Comparison of ENCODE assay signal across 10 cellular contexts in the genomic region with DNA sequence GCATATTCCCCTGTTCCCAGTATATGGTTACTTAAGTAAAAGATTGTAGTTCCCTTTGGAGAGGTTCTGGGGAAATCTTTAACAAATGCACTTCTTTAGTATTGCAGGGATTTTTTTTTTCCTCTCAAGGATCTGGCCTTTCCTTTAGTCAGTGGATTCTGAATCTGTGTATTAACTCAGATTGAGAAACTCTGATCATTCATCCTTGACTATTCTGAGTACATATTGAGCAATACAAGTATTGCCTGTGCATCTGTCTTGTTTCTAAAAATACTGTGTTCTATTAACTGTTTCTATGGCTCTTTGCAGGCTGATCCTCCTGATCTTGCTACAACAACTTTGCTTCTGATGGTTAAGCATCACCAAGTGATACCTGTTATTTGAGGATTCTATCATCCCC.
DNase-seq lines count a peak whose midpoint lies in the region; ATAC-seq and TF ChIP-seq lines count a peak whose summit lies in the region.
"Had no signal": no experiment of that assay in that cellular context is flagged by ENCODE, and none has a peak within 500 bp of the region (broad histone marks: within the 10 kb centered on the region; RNA-seq: fewer than 3 reads in every experiment).

No MANE protein-coding gene starts in this region.

- peaks cover 27% of the 10 kb centered on the region for H3K4me1 ChIP-seq in SJCRH30
- H3K4me1 ChIP-seq: HAP-1 had no signal

- no peak overlapping the region for H3K4me3 ChIP-seq in GM12865 (ENCODE audit: low read depth, low read length)
- no peak overlapping the region for H3K4me3 ChIP-seq in fibroblast of mammary gland (ENCODE audit: control insufficient read depth, low read depth, low read length)
- H3K4me3 ChIP-seq in SJCRH30: no peak overlapping the region
- H3K4me3 ChIP-seq: HAP-1 had no signal

- intact Hi-C loops in sciatic nerve (cut with DNase I): no loop called here

- no peak overlapping the region for H3K27ac ChIP-seq in SJCRH30

- no peaks in the 10 kb centered on the region; the same call in 1 of the 2 replicates for H3K9me3 ChIP-seq in SJCRH30 (replicated peaks)
- H3K9me3 ChIP-seq: HAP-1 had no signal

- ATAC-seq in sciatic nerve: peak; percentile 87
- ATAC-seq: activated CD4-positive, alpha-beta T cell treated with anti-CD3 and anti-CD28 coated beads for 36 hours had no signal

- peak; percentile 2 for DNase-seq in GM12865 (ENCODE audit: low read depth)
- DNase-seq in MV-4-11 (lab: John Stamatoyannopoulos, UW): peak; percentile 80
- peak; percentile 79 for DNase-seq in fibroblast of mammary gland (ENCODE audit: low read depth)
- DNase-seq in sciatic nerve (ENCODE audit: low spot score): no peak
- no peak for DNase-seq in COLO829 (ENCODE audit: low spot score)
- no peak for DNase-seq in EL
- DNase-seq in SJCRH30: no peak
- DNase-seq: activated CD4-positive, alpha-beta T cell treated with anti-CD3 and anti-CD28 coated beads for 36 hours; NCI-H774 had no signal

- H3K36me3 ChIP-seq in SJCRH30: no peaks in the 10 kb centered on the region
- H3K36me3 ChIP-seq: HAP-1 had no signal

- no peaks in the 10 kb centered on the region for H3K27me3 ChIP-seq in SJCRH30

- TF ChIP-seq CTCF in GM12865 (IDR thresholded peaks at IDR 0.05; ENCODE audit: insufficient read depth, low read depth, low read length, missing control alignments) (no peak), fibroblast of mammary gland (conservative IDR thresholded peaks at IDR 0.05; ENCODE audit: control insufficient read depth, insufficient read depth, low read depth, low read length) (no peak)

Comparison
In these comparisons a context has a peak if more than half of its experiments do, and no peak if none do; other contexts are left out.
1. DNase-seq: peak in GM12865 (single experiment), MV-4-11 (single experiment) and fibroblast of mammary gland (single experiment); none in sciatic nerve (single experiment), COLO829 (single experiment), EL (single experiment) and SJCRH30 (0 of 2).